Comparison of ENCODE assay signal across 35 cellular contexts in the genomic region with DNA sequence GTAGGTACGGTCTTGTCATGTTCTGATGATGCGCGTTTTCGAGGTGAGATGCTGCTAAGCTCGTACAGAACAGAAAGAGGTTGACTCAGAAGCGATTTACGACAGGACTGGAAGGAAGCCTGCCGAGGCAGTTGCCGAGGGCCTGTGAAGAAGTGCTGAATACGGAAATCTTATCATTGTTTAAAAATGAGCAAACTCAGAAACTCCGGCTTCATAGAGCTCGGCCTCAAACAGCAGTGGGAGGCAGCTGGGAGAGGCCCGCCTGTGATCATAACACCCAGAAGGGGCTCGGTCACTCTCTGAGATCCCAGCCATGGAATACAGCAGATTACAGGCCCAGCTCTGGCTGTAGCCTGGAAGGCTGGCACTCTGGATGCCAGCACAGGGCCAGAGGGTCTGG.
"Had no signal": no experiment of that assay in that cellular context is flagged by ENCODE, and none has a peak within 500 bp of the region (broad histone marks: within the 10 kb centered on the region; RNA-seq: fewer than 3 reads in every experiment).

No MANE protein-coding gene starts in this region.

- H3K27ac Mint-ChIP-seq: activated CD8-positive, alpha-beta T cell treated with anti-CD3 and anti-CD28 coated beads for 36 hours; activated naive CD8-positive, alpha-beta T cell treated with anti-CD3 and anti-CD28 coated beads for 36 hours; activated T-cell treated with anti-CD3 and anti-CD28 coated beads, Interleukin-2, amount 50 U/mL, for 72 hours; activated T-helper 17 cell treated with anti-CD3 and anti-CD28 coated beads, Interleukin-2, amount 50 U/mL, for 72 hours; brain had no signal

- H3K27ac ChIP-seq: Peyer's patch, SJSA1, WERI-Rb-1 had no signal

- H3K4me1 Mint-ChIP-seq: activated T-helper 17 cell treated with anti-CD3 and anti-CD28 coated beads, Interleukin-2, amount 50 U/mL, for 72 hours; brain had no signal

- H3K4me1 ChIP-seq: Peyer's patch, SJSA1 had no signal

- H3K4me3 Mint-ChIP-seq: activated CD8-positive, alpha-beta T cell treated with anti-CD3 and anti-CD28 coated beads for 36 hours; activated naive CD8-positive, alpha-beta T cell treated with anti-CD3 and anti-CD28 coated beads for 36 hours; activated T-cell treated with anti-CD3 and anti-CD28 coated beads, Interleukin-2, amount 50 U/mL, for 72 hours; activated T-helper 17 cell treated with anti-CD3 and anti-CD28 coated beads, Interleukin-2, amount 50 U/mL, for 72 hours; brain had no signal

- H3K36me3 ChIP-seq: Peyer's patch, SJSA1, WERI-Rb-1 had no signal

- ATAC-seq: activated CD8-positive, alpha-beta T cell treated with anti-CD3 and anti-CD28 coated beads for 36 hours; activated T-cell treated with anti-CD3 and anti-CD28 coated beads, Interleukin-2, amount 50 U/mL, for 72 hours; activated T-helper 17 cell treated with anti-CD3 and anti-CD28 coated beads, Interleukin-2, amount 50 U/mL, for 72 hours; PC-3 had no signal

- DNase-seq: activated CD4-positive, alpha-beta T cell treated with anti-CD3 and anti-CD28 coated beads for 1 hour; activated CD4-positive, alpha-beta T cell treated with anti-CD3 and anti-CD28 coated beads for 48 hours; activated CD4-positive, CD25-positive, alpha-beta regulatory T cell; activated CD8-positive, alpha-beta T cell treated with anti-CD3 and anti-CD28 coated beads for 36 hours; activated effector memory CD4-positive, alpha-beta T cell treated with anti-CD3 and anti-CD28 coated beads, Interleukin-2, amount 50 U/mL, for 16 hours; activated naive CD4-positive, alpha-beta T cell; activated naive CD4-positive, alpha-beta T cell treated with anti-CD3 and anti-CD28 coated beads, Interleukin-2, amount 50 U/mL, for 16 hours; activated naive CD8-positive, alpha-beta T cell treated with anti-CD3 and anti-CD28 coated beads for 36 hours; activated T-cell treated with anti-CD3 and anti-CD28 coated beads, Interleukin-2, amount 50 U/mL, for 1 hour; activated T-cell treated with anti-CD3 and anti-CD28 coated beads, Interleukin-2, amount 50 U/mL, for 72 hours; amygdala; caudate nucleus; KBM-7; MM.1S; MV-4-11; NCI-H1092; NCI-H1436 treated with DMSO at 0.1 percent for 48 hours; NCI-H1694 treated with DMSO at 0.1 percent for 48 hours; NCI-H2029; NCI-H510A; NCI-H526; NCI-H748 treated with DMSO at 0.1 percent for 48 hours; NK-92 treated with Interleukin-12 subunit alpha and Interleukin-12 subunit beta, amount 100 ng/mL, for 24 hours; PC-3; Peyer's patch; RPMI8226; SHP77 treated with DMSO at 0.1 percent for 48 hours; SW 1271; T-helper 1 cell; T-helper 2 cell; T1000; WERI-Rb-1 had no signal

- H3K9me3 ChIP-seq: SJSA1 had no signal

- H3K4me3 ChIP-seq: Peyer's patch, SJSA1 had no signal

- H3K27me3 Mint-ChIP-seq: activated naive CD8-positive, alpha-beta T cell treated with anti-CD3 and anti-CD28 coated beads for 36 hours had no signal

- H3K36me3 Mint-ChIP-seq: brain had no signal

- H3K27me3 ChIP-seq: Peyer's patch had no signal
